Comparison of ENCODE assay signal across 18 cellular contexts in the genomic region with DNA sequence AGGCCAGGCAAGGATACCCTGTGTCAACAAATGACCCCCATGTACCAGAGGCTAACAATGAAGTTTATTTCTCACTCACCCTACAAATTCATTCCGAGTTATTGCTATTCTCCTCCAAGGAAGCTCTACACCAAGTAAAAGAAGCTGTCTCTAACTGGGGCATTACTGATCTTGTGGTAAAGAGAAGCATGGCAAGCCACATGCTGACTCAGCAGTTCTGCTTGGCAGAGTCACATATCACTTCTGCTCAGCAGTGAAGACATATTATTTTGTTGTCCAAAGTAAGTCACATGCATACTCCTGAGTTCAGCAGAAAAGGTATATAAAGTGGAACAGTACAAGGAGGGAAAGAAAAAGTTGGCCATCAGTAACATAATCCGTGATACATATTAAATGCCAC.
A peak's percentile ranks its signal among the peaks of the same experiment; 100 is the strongest.
DNase-seq lines count a peak whose midpoint lies in the region; ATAC-seq, FAIRE-seq and TF ChIP-seq lines count a peak whose summit lies in the region.
"Had no signal": no experiment of that assay in that cellular context is flagged by ENCODE, and none has a peak within 500 bp of the region (broad histone marks: within the 10 kb centered on the region; RNA-seq: fewer than 3 reads in every experiment).

No MANE protein-coding gene starts in this region.

- no peak overlapping the region for H3K27ac Mint-ChIP-seq in stimulated activated naive CD8-positive, alpha-beta T cell treated with anti-CD3 and anti-CD28 coated beads, Interleukin-15, amount 100 ng/mL, for 72 hours
- no peak overlapping the region for H3K27ac Mint-ChIP-seq in stimulated activated effector memory CD8-positive, alpha-beta T cell treated with anti-CD3 and anti-CD28 coated beads, Interleukin-12 subunit alpha, Interleukin-12 subunit beta, amount 100 ng/mL, for 72 hours
- H3K27ac Mint-ChIP-seq: activated CD4-positive, alpha-beta memory T cell treated with anti-CD3 and anti-CD28 coated beads for 36 hours; naive B cell had no signal

- no peaks in the 10 kb centered on the region for H3K4me1 Mint-ChIP-seq in stimulated activated naive CD8-positive, alpha-beta T cell treated with anti-CD3 and anti-CD28 coated beads, Interleukin-15, amount 100 ng/mL, for 72 hours
- H3K4me1 Mint-ChIP-seq in stimulated activated effector memory CD8-positive, alpha-beta T cell treated with anti-CD3 and anti-CD28 coated beads, Interleukin-12 subunit alpha, Interleukin-12 subunit beta, amount 100 ng/mL, for 72 hours = no peaks in the 10 kb centered on the region
- H3K4me1 Mint-ChIP-seq: naive B cell had no signal

- FAIRE-seq in RCC 7860 (lab: Jason Lieb, UNC) = peak; percentile 55

- H3K27me3 Mint-ChIP-seq in stimulated activated naive CD8-positive, alpha-beta T cell treated with anti-CD3 and anti-CD28 coated beads, Interleukin-15, amount 100 ng/mL, for 72 hours = no peaks in the 10 kb centered on the region
- H3K27me3 Mint-ChIP-seq: activated CD4-positive, alpha-beta memory T cell treated with anti-CD3 and anti-CD28 coated beads for 36 hours; naive B cell had no signal

- no peak for TF ChIP-seq CTCF in epithelial cell of proximal tubule (conservative IDR thresholded peaks at IDR 0.05; ENCODE audit: low read depth, low read length)

- H3K4me3 ChIP-seq in epithelial cell of proximal tubule (ENCODE audit: low read depth, low read length) = no peak overlapping the region
- H3K4me3 ChIP-seq: vagina had no signal

- H3K4me3 Mint-ChIP-seq in stimulated activated naive CD8-positive, alpha-beta T cell treated with anti-CD3 and anti-CD28 coated beads, Interleukin-15, amount 100 ng/mL, for 72 hours = peak overlapping the region in 1 of 2 donors; percentile 82
- no peak overlapping the region for H3K4me3 Mint-ChIP-seq in stimulated activated effector memory CD8-positive, alpha-beta T cell treated with anti-CD3 and anti-CD28 coated beads, Interleukin-12 subunit alpha, Interleukin-12 subunit beta, amount 100 ng/mL, for 72 hours
- H3K4me3 Mint-ChIP-seq: activated CD4-positive, alpha-beta memory T cell treated with anti-CD3 and anti-CD28 coated beads for 36 hours; naive B cell had no signal

- peak in 1 of 2 donors; percentile 26 for DNase-seq in stimulated activated naive CD8-positive, alpha-beta T cell treated with anti-CD3 and anti-CD28 coated beads, Interleukin-15, amount 100 ng/mL, for 72 hours
- DNase-seq in stimulated activated naive CD8-positive, alpha-beta T cell treated with anti-CD3 and anti-CD28 coated beads, Interleukin-15, Interleukin-2, amounts not matched to agents 100 U/mL and 50 U/mL, for 24 hours = no peak
- peak; percentile 37 for DNase-seq in RCC 7860 (ENCODE audit: low spot score)
- DNase-seq in epithelial cell of proximal tubule (ENCODE audit: low read depth) = peak; percentile 61
- DNase-seq in stimulated activated effector memory CD8-positive, alpha-beta T cell treated with anti-CD3 and anti-CD28 coated beads, Interleukin-12 subunit alpha, Interleukin-12 subunit beta, amount 100 ng/mL, for 72 hours (ENCODE audit: low spot score in 2 of 2) = no peak
- DNase-seq: activated CD4-positive, alpha-beta memory T cell treated with anti-CD3 and anti-CD28 coated beads for 36 hours; activated effector memory CD4-positive, alpha-beta T cell treated with Interleukin-2 at 50 U/mL for 16 hours; AML-193; brain microvascular endothelial cell; effector CD4-positive, alpha-beta T cell; glutamatergic neuron; naive B cell; stimulated activated CD4-positive, alpha-beta T cell treated with anti-CD3 and anti-CD28 coated beads, Interleukin-2, amount 100 ng/mL, for 48 hours had no signal

- no peaks in the 10 kb centered on the region for H3K9me3 Mint-ChIP-seq in stimulated activated naive CD8-positive, alpha-beta T cell treated with anti-CD3 and anti-CD28 coated beads, Interleukin-15, amount 100 ng/mL, for 72 hours
- peaks cover 6% of the 10 kb centered on the region for H3K9me3 Mint-ChIP-seq in stimulated activated effector memory CD8-positive, alpha-beta T cell treated with anti-CD3 and anti-CD28 coated beads, Interleukin-12 subunit alpha, Interleukin-12 subunit beta, amount 100 ng/mL, for 72 hours

- ATAC-seq in stimulated activated naive CD8-positive, alpha-beta T cell treated with anti-CD3 and anti-CD28 coated beads, Interleukin-15, amount 100 ng/mL, for 72 hours = peak; percentile 68
- no peak for ATAC-seq in stimulated activated naive CD8-positive, alpha-beta T cell treated with anti-CD3 and anti-CD28 coated beads, Interleukin-15, Interleukin-2, amounts not matched to agents 100 U/mL and 50 U/mL, for 24 hours
- peak; percentile 19 for ATAC-seq in stimulated activated effector memory CD8-positive, alpha-beta T cell treated with anti-CD3 and anti-CD28 coated beads, Interleukin-12 subunit alpha, Interleukin-12 subunit beta, amount 100 ng/mL, for 72 hours
- ATAC-seq in GM21360 (IDR thresholded peaks at IDR 0.05; ENCODE audit: unreplicated experiment) (no peak), GM19455 (IDR thresholded peaks at IDR 0.05; ENCODE audit: unreplicated experiment) (no peak), HG02870 (IDR thresholded peaks at IDR 0.05; ENCODE audit: unreplicated experiment) (no peak)
- ATAC-seq: left lobe of liver had no signal

- H3K36me3 Mint-ChIP-seq in stimulated activated effector memory CD8-positive, alpha-beta T cell treated with anti-CD3 and anti-CD28 coated beads, Interleukin-12 subunit alpha, Interleukin-12 subunit beta, amount 100 ng/mL, for 72 hours = no peaks in the 10 kb centered on the region
- H3K36me3 Mint-ChIP-seq: activated CD4-positive, alpha-beta memory T cell treated with anti-CD3 and anti-CD28 coated beads for 36 hours; naive B cell had no signal

Comparison
In these comparisons a context has a peak if more than half of its experiments do, and no peak if none do; other contexts are left out.
1. ATAC-seq: peak in stimulated activated naive CD8-positive, alpha-beta T cell treated with anti-CD3 and anti-CD28 coated beads, Interleukin-15, amount 100 ng/mL, for 72 hours (single experiment) and stimulated activated effector memory CD8-positive, alpha-beta T cell treated with anti-CD3 and anti-CD28 coated beads, Interleukin-12 subunit alpha, Interleukin-12 subunit beta, amount 100 ng/mL, for 72 hours (single experiment); none in stimulated activated naive CD8-positive, alpha-beta T cell treated with anti-CD3 and anti-CD28 coated beads, Interleukin-15, Interleukin-2, amounts not matched to agents 100 U/mL and 50 U/mL, for 24 hours (single experiment), GM21360 (single experiment), GM19455 (single experiment) and HG02870 (single experiment).
2. DNase-seq: peak in RCC 7860 (single experiment) and epithelial cell of proximal tubule (single experiment); none in stimulated activated naive CD8-positive, alpha-beta T cell treated with anti-CD3 and anti-CD28 coated beads, Interleukin-15, Interleukin-2, amounts not matched to agents 100 U/mL and 50 U/mL, for 24 hours (single experiment) and stimulated activated effector memory CD8-positive, alpha-beta T cell treated with anti-CD3 and anti-CD28 coated beads, Interleukin-12 subunit alpha, Interleukin-12 subunit beta, amount 100 ng/mL, for 72 hours (0 of 2).